ENCODE assay signal across 14 cellular contexts in the genomic region with DNA sequence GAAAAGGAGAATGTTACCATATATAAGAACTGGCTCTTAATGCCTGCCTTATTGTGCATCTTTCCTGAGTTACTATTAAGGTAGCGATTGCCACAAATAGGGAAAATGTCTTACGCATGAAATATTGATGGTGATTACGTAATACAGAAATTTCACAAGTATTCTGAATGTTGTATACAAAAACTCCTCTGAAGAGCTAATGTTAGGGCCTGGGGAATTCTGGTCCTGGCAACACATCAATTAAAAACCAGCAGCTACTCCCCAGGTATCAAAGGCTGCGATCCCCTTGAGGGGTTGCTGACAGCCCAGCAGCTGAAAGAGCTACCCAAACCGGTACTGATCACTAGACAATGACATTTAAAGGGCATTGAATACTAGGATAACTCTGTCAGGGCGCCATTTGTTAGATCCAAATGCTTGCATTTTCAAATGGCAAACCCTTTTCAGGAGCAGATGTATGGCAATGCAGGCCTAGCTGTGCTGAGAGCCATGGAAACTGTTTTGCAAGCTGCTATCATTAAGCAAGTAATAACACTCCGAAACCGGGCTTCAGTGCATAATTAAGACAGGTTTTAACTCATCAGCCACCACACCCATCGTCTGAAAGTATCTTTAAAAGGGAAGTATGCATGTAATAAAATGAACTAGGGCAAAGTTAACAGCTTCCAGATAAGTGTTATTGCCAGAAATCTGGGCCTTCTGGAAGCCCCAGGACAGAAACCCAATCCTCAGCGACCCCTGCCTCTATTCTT.
A peak's percentile ranks its signal among the peaks of the same experiment; 100 is the strongest.
DNase-seq lines count a peak whose midpoint lies in the region; ATAC-seq, FAIRE-seq and TF ChIP-seq lines count a peak whose summit lies in the region.
"Had no signal": no experiment of that assay in that cellular context is flagged by ENCODE, and none has a peak within 500 bp of the region (broad histone marks: within the 10 kb centered on the region; RNA-seq: fewer than 3 reads in every experiment).

No MANE protein-coding gene starts in this region.

- WGBS in small intestine, 3 donors, result 32 to 61% (median 49%) methylated on average over 10 of the region's 10 CpGs

- H3K4me3 ChIP-seq in epithelial cell of esophagus (ENCODE audit: low read length), result no peak overlapping the region
- no peak overlapping the region for H3K4me3 ChIP-seq in small intestine (ENCODE audit: low read depth in 1 of 2, low read length in 2 of 2)
- H3K4me3 ChIP-seq: prostate gland had no signal

- no peak for TF ChIP-seq CTCF in epithelial cell of esophagus (IDR thresholded peaks at IDR 0.05; ENCODE audit: insufficient read depth, low read depth, low read length, missing control alignments)

- no peak for FAIRE-seq in small intestine (lab: Jason Lieb, UNC)
- FAIRE-seq: D721Med, endometrium, kidney had no signal

- H3K36me3 ChIP-seq in small intestine (ENCODE audit: control insufficient read depth in 2 of 2, insufficient read depth in 2 of 2, low read length in 2 of 2), result no peaks in the 10 kb centered on the region
- H3K36me3 ChIP-seq: prostate gland had no signal

- no peaks in the 10 kb centered on the region for H3K27me3 ChIP-seq in small intestine (ENCODE audit: control insufficient read depth in 2 of 2, insufficient read depth in 2 of 2, low read length in 2 of 2)

- peaks cover 7 to 19% of the 10 kb centered on the region in 2 donors for H3K4me1 ChIP-seq in small intestine (ENCODE audit: control insufficient read depth in 2 of 2, insufficient read depth in 1 of 2, low read depth in 1 of 2, low read length in 1 of 2)

- H3K27ac ChIP-seq in small intestine (ENCODE audit: low read depth in 1 of 2, low read length in 1 of 2), result peak overlapping the region in 1 of 2 donors; percentile 28

- ATAC-seq in GM18861 (IDR thresholded peaks at IDR 0.05; ENCODE audit: unreplicated experiment), result peak; percentile 52
- ATAC-seq in GM19023 (IDR thresholded peaks at IDR 0.05; ENCODE audit: unreplicated experiment), result no peak
- ATAC-seq in HG03565 (IDR thresholded peaks at IDR 0.05; ENCODE audit: unreplicated experiment), result no peak
- ATAC-seq: PC-3, WTC11 had no signal

- H3K9me3 ChIP-seq in small intestine (ENCODE audit: control insufficient read depth, low read depth), result no peaks in the 10 kb centered on the region
- H3K9me3 ChIP-seq: prostate gland had no signal

- peak; percentile 57 for DNase-seq in NCI-H1694 treated with DMSO at 0.1 percent for 48 hours (lab: John Stamatoyannopoulos, UW)
- DNase-seq in epithelial cell of esophagus (ENCODE audit: low read depth), result peak; percentile 91
- DNase-seq in small intestine, result peak; percentile 58
- no peak for DNase-seq in activated CD8-positive, alpha-beta memory T cell treated with anti-CD3 and anti-CD28 coated beads, Interleukin-2, amount 50 U/mL, for 48 hours
- DNase-seq in activated effector memory CD4-positive, alpha-beta T cell treated with anti-CD3 and anti-CD28 coated beads, Interleukin-2, amount 50 U/mL, for 16 hours, result no peak
- DNase-seq: kidney, PC-3 had no signal

Comparison
In these comparisons a context has a peak if more than half of its experiments do, and no peak if none do; other contexts are left out.
1. DNase-seq: peak in NCI-H1694 treated with DMSO at 0.1 percent for 48 hours (single experiment), epithelial cell of esophagus (single experiment) and small intestine (single experiment); none in activated CD8-positive, alpha-beta memory T cell treated with anti-CD3 and anti-CD28 coated beads, Interleukin-2, amount 50 U/mL, for 48 hours (single experiment) and activated effector memory CD4-positive, alpha-beta T cell treated with anti-CD3 and anti-CD28 coated beads, Interleukin-2, amount 50 U/mL, for 16 hours (single experiment).